In genomic region chr3:189132125-189132744, GRCh38 we compare ENCODE assay signal across 8 cellular contexts. TPM values are rescaled to one million over a fixed set of nuclear protein-coding genes. Genes with fewer than 3 reads are reported as not detected.
DNase-seq lines count a peak whose midpoint lies in the region; ATAC-seq lines count a peak whose summit lies in the region.

No MANE protein-coding gene starts in this region.

- H3K27me3 Mint-ChIP-seq in activated naive CD8-positive, alpha-beta T cell treated with anti-CD3 and anti-CD28 coated beads, Interleukin-2, amount 10 ng/mL, durations not matched to agents 7 days and 5 days = no peaks in the 10 kb centered on the region

- peak; percentile 17 to 67 for DNase-seq in SW 1271 (lab: John Stamatoyannopoulos, UW)
- peak; percentile 61 for DNase-seq in activated naive CD8-positive, alpha-beta T cell treated with anti-CD3 and anti-CD28 coated beads, Interleukin-2, amount 10 ng/mL, durations not matched to agents 7 days and 5 days
- DNase-seq in left lobe of liver (ENCODE audit: low spot score) = no peak
- peak; percentile 43 for DNase-seq in stimulated activated CD8-positive, alpha-beta memory T cell treated with anti-CD3 and anti-CD28 coated beads, Interleukin-15, amount 100 ng/mL, for 1 hour (ENCODE audit: low read depth)
- DNase-seq in middle frontal gyrus (ENCODE audit: extremely low spot score, low spot score) = no peak
- DNase-seq in cerebellum (ENCODE audit: low spot score) = no peak

- peak overlapping the region; percentile 64 for H3K4me3 Mint-ChIP-seq in activated naive CD8-positive, alpha-beta T cell treated with anti-CD3 and anti-CD28 coated beads, Interleukin-2, amount 10 ng/mL, durations not matched to agents 7 days and 5 days

- peaks cover 11% of the 10 kb centered on the region for H3K36me3 Mint-ChIP-seq in activated naive CD8-positive, alpha-beta T cell treated with anti-CD3 and anti-CD28 coated beads, Interleukin-2, amount 10 ng/mL, durations not matched to agents 7 days and 5 days

- H3K9me3 Mint-ChIP-seq in activated naive CD8-positive, alpha-beta T cell treated with anti-CD3 and anti-CD28 coated beads, Interleukin-2, amount 10 ng/mL, durations not matched to agents 7 days and 5 days = peaks cover 13% of the 10 kb centered on the region

- POLR2A ChIA-PET in activated naive CD8-positive, alpha-beta T cell treated with anti-CD3 and anti-CD28 coated beads, Interleukin-2, amount 10 ng/mL, durations not matched to agents 7 days and 5 days (lab: Charles Lee) = interaction anchor here (1.0 to 2.6 kb wide), 5 partner anchors 11 to 1393 kb away, joined by 3 to 5 read pairs (median 3); partner anchors contain the start of gene BCL6

- ATAC-seq in GM18498 (IDR thresholded peaks at IDR 0.05; ENCODE audit: unreplicated experiment) (peak; percentile 91), HG03066 (IDR thresholded peaks at IDR 0.05; ENCODE audit: low read depth, unreplicated experiment) (peak; percentile 91), left lobe of liver (peak; percentile 32)
- ATAC-seq in activated naive CD8-positive, alpha-beta T cell treated with anti-CD3 and anti-CD28 coated beads, Interleukin-2, amount 10 ng/mL, durations not matched to agents 7 days and 5 days (ENCODE audit: low read depth) = peak; percentile 97

- H3K4me1 Mint-ChIP-seq in activated naive CD8-positive, alpha-beta T cell treated with anti-CD3 and anti-CD28 coated beads, Interleukin-2, amount 10 ng/mL, durations not matched to agents 7 days and 5 days = peaks cover 23% of the 10 kb centered on the region

- peak overlapping the region; percentile 93 for H3K27ac Mint-ChIP-seq in activated naive CD8-positive, alpha-beta T cell treated with anti-CD3 and anti-CD28 coated beads, Interleukin-2, amount 10 ng/mL, durations not matched to agents 7 days and 5 days

RNA-seq across cellular contexts. Expression of gene TPRG1, which starts 39.5 kb away (rescaled TPM):
- 10 to 100 TPM; 42.4 to 50.9 TPM for total RNA-seq in activated naive CD8-positive, alpha-beta T cell treated with anti-CD3 and anti-CD28 coated beads, Interleukin-2, amount 10 ng/mL, durations not matched to agents 7 days and 5 days
- 33.3 TPM for total RNA-seq in left lobe of liver
- total RNA-seq in cerebellum = 3.4 TPM

Comparison
In these comparisons a context has a peak if more than half of its experiments do, and no peak if none do; other contexts are left out.
1. ATAC-seq: peak in every context shown above with its lines; median percentile 97 in activated naive CD8-positive, alpha-beta T cell treated with anti-CD3 and anti-CD28 coated beads, Interleukin-2, amount 10 ng/mL, durations not matched to agents 7 days and 5 days; 91 in GM18498; 91 in HG03066; 32 in left lobe of liver.
2. DNase-seq: peak in SW 1271 (2 of 2), activated naive CD8-positive, alpha-beta T cell treated with anti-CD3 and anti-CD28 coated beads, Interleukin-2, amount 10 ng/mL, durations not matched to agents 7 days and 5 days (single experiment) and stimulated activated CD8-positive, alpha-beta memory T cell treated with anti-CD3 and anti-CD28 coated beads, Interleukin-15, amount 100 ng/mL, for 1 hour (single experiment); none in left lobe of liver (single experiment), middle frontal gyrus (single experiment) and cerebellum (single experiment).